Comparison of ENCODE assay signal across 1 cellular context in the genomic region with DNA sequence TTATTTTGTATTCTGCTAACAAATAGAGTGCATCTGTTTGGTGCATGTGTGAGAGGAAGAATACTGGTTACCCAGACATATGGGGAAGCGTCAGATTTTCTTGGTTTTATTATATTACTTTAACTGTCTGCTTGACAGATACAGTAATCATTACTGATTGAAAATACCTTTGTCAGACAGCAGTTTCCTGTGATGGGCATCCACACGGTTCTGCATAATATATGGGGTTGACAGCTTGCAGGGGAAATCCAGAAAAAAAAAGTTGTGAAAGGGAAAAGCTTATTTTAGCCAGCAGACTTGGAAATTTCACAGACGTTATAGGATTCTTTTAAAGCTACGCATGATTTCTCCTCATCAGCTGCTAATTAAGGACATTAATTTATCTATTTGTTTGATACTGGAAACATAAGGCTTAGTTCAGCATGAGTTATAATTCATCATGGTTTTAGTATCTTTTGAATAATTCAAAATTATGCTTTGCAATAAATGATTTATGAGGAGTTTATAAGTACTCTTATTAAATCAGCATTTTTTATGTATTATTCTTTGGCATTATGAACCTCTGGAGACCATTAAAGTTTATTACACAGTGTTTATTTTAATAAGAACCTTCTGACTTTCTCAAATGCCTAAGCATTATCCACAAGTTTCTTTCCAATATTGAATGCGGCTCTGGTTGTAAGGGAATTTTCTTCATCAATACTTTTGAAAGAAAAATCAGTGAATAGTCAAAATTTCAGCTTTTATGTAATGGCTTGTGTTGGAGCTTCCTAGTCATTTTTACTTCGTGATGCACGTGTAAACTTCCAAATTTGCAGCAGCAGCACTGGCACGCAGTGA.
TF ChIP-seq lines count a peak whose summit lies in the region.

No MANE protein-coding gene starts in this region.

TF ChIP-seq in GM23338, 12 proteins besides CTCF, POLR2A, EP300 and RAD21 (continued from another document):
- TF ChIP-seq, protein P1, sequence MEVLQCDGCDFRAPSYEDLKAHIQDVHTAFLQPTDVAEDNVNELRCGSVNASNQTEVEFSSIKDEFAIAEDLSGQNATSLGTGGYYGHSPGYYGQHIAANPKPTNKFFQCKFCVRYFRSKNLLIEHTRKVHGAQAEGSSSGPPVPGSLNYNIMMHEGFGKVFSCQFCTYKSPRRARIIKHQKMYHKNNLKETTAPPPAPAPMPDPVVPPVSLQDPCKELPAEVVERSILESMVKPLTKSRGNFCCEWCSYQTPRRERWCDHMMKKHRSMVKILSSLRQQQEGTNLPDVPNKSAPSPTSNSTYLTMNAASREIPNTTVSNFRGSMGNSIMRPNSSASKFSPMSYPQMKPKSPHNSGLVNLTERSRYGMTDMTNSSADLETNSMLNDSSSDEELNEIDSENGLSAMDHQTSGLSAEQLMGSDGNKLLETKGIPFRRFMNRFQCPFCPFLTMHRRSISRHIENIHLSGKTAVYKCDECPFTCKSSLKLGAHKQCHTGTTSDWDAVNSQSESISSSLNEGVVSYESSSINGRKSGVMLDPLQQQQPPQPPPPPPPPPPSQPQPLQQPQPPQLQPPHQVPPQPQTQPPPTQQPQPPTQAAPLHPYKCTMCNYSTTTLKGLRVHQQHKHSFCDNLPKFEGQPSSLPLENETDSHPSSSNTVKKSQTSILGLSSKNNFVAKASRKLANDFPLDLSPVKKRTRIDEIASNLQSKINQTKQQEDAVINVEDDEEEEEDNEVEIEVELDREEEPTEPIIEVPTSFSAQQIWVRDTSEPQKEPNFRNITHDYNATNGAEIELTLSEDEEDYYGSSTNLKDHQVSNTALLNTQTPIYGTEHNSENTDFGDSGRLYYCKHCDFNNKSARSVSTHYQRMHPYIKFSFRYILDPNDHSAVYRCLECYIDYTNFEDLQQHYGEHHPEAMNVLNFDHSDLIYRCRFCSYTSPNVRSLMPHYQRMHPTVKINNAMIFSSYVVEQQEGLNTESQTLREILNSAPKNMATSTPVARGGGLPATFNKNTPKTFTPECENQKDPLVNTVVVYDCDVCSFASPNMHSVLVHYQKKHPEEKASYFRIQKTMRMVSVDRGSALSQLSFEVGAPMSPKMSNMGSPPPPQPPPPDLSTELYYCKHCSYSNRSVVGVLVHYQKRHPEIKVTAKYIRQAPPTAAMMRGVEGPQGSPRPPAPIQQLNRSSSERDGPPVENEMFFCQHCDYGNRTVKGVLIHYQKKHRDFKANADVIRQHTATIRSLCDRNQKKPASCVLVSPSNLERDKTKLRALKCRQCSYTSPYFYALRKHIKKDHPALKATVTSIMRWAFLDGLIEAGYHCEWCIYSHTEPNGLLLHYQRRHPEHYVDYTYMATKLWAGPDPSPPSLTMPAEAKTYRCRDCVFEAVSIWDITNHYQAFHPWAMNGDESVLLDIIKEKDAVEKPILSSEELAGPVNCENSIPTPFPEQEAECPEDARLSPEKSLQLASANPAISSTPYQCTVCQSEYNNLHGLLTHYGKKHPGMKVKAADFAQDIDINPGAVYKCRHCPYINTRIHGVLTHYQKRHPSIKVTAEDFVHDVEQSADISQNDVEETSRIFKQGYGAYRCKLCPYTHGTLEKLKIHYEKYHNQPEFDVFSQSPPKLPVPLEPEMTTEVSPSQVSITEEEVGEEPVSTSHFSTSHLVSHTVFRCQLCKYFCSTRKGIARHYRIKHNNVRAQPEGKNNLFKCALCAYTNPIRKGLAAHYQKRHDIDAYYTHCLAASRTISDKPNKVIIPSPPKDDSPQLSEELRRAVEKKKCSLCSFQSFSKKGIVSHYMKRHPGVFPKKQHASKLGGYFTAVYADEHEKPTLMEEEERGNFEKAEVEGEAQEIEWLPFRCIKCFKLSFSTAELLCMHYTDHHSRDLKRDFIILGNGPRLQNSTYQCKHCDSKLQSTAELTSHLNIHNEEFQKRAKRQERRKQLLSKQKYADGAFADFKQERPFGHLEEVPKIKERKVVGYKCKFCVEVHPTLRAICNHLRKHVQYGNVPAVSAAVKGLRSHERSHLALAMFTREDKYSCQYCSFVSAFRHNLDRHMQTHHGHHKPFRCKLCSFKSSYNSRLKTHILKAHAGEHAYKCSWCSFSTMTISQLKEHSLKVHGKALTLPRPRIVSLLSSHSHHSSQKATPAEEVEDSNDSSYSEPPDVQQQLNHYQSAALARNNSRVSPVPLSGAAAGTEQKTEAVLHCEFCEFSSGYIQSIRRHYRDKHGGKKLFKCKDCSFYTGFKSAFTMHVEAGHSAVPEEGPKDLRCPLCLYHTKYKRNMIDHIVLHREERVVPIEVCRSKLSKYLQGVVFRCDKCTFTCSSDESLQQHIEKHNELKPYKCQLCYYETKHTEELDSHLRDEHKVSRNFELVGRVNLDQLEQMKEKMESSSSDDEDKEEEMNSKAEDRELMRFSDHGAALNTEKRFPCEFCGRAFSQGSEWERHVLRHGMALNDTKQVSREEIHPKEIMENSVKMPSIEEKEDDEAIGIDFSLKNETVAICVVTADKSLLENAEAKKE (CRISPR knock-in tag; IDR thresholded peaks at IDR 0.05), result no peak
- no peak for TF ChIP-seq JUNB (IDR thresholded peaks at IDR 0.05; ENCODE audit: unreplicated experiment)
- TF ChIP-seq NANOG (IDR thresholded peaks at IDR 0.05; ENCODE audit: borderline replicate concordance), result no peak
- no peak for TF ChIP-seq ZNF114 (CRISPR knock-in tag; IDR thresholded peaks at IDR 0.05)
- no peak for TF ChIP-seq EZH2 (IDR thresholded peaks at IDR 0.05; ENCODE audit: low read depth, unreplicated experiment)
- TF ChIP-seq ZNF331 (CRISPR knock-in tag; IDR thresholded peaks at IDR 0.05; ENCODE audit: low read depth), result no peak
- TF ChIP-seq, protein P2, sequence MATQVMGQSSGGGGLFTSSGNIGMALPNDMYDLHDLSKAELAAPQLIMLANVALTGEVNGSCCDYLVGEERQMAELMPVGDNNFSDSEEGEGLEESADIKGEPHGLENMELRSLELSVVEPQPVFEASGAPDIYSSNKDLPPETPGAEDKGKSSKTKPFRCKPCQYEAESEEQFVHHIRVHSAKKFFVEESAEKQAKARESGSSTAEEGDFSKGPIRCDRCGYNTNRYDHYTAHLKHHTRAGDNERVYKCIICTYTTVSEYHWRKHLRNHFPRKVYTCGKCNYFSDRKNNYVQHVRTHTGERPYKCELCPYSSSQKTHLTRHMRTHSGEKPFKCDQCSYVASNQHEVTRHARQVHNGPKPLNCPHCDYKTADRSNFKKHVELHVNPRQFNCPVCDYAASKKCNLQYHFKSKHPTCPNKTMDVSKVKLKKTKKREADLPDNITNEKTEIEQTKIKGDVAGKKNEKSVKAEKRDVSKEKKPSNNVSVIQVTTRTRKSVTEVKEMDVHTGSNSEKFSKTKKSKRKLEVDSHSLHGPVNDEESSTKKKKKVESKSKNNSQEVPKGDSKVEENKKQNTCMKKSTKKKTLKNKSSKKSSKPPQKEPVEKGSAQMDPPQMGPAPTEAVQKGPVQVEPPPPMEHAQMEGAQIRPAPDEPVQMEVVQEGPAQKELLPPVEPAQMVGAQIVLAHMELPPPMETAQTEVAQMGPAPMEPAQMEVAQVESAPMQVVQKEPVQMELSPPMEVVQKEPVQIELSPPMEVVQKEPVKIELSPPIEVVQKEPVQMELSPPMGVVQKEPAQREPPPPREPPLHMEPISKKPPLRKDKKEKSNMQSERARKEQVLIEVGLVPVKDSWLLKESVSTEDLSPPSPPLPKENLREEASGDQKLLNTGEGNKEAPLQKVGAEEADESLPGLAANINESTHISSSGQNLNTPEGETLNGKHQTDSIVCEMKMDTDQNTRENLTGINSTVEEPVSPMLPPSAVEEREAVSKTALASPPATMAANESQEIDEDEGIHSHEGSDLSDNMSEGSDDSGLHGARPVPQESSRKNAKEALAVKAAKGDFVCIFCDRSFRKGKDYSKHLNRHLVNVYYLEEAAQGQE (IDR thresholded peaks at IDR 0.05; ENCODE audit: unreplicated experiment), result no peak
- no peak for TF ChIP-seq STAT1 (IDR thresholded peaks at IDR 0.05; ENCODE audit: unreplicated experiment)
- no peak for TF ChIP-seq POLR2AphosphoS5 (IDR thresholded peaks at IDR 0.05; ENCODE audit: low read depth)
- TF ChIP-seq ETS1 (IDR thresholded peaks at IDR 0.05), result no peak
